ENCODE assay signal across 2 cellular contexts in the genomic region with DNA sequence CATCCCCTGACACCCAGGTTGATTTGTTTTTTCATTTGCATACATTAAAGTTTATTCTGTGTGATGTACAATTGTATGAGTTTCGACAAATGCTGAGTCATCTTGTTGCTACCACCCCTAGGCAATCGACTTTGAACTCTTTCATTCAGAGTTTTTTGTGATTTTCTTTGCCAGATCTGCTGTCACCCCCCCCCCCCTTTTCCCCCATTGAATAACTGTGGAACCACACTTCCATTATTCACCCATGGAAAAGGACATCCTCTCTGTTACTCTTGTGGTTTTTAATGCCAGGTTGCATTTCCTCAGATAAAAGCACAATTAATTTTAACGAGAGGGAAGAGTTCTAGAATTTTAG.
TF ChIP-seq lines count a peak whose summit lies in the region.

No MANE protein-coding gene starts in this region.

TF ChIP-seq in IMR-90, 13 proteins besides CTCF, POLR2A, EP300 and RAD21 (continued from another document):
- TF ChIP-seq MAFK (IDR thresholded peaks at IDR 0.05; ENCODE audit: low read depth, low read length), result peak; percentile 93
- peak; percentile 96 for TF ChIP-seq NFE2L2 (IDR thresholded peaks at IDR 0.05; ENCODE audit: low read depth, low read length)
TF ChIP-seq in IMR-90: peak in this region for 2.

TF ChIP-seq in liver, 16 proteins besides CTCF, POLR2A, EP300 and RAD21:
- TF ChIP-seq ATF3 (IDR thresholded peaks at IDR 0.05) (no peak), HNF4A (conservative IDR thresholded peaks at IDR 0.05) (peak; percentile 45 to 63)
TF ChIP-seq in liver: peak in this region for 1.
